In the genomic region with DNA sequence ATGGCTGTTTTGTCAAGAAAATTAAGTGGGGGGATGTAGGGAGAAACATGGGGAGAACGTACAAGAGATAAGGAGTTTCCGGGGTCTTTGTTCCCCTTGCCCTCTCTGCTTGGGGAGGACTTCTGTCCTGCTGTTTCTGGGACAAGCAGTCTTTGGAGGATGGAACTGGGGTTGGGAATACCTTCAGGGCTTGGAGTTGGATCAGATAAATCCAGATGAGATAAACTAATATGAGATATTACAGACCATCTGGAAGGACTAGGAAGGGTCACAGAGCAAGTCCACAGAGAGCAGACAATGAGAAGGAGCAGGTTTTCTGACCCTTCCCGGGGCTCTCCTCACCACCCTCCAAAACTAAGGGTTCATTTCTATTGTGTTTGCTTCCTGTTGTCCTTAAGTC, we compare ENCODE assay signal across 1 cellular context.
TF ChIP-seq lines count a peak whose summit lies in the region.

No MANE protein-coding gene starts in this region.

TF ChIP-seq in IMR-90, 13 proteins besides CTCF, POLR2A, EP300 and RAD21 (continued from another document):
- no peak for TF ChIP-seq CHD1 (IDR thresholded peaks at IDR 0.05; ENCODE audit: low read depth, low read length)
- TF ChIP-seq, protein P1, sequence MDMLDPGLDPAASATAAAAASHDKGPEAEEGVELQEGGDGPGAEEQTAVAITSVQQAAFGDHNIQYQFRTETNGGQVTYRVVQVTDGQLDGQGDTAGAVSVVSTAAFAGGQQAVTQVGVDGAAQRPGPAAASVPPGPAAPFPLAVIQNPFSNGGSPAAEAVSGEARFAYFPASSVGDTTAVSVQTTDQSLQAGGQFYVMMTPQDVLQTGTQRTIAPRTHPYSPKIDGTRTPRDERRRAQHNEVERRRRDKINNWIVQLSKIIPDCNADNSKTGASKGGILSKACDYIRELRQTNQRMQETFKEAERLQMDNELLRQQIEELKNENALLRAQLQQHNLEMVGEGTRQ (IDR thresholded peaks at IDR 0.05; ENCODE audit: low read depth, low read length) = no peak
- TF ChIP-seq CEBPB (IDR thresholded peaks at IDR 0.05; ENCODE audit: low read depth, low read length) = no peak
- TF ChIP-seq RCOR1 (IDR thresholded peaks at IDR 0.05; ENCODE audit: insufficient replicate concordance, low read length) = no peak
- no peak for TF ChIP-seq MXI1 (IDR thresholded peaks at IDR 0.05; ENCODE audit: borderline replicate concordance, low read depth, low read length)
- TF ChIP-seq MAZ (IDR thresholded peaks at IDR 0.05; ENCODE audit: borderline replicate concordance, low read depth, low read length) = no peak
- TF ChIP-seq NFE2L2 (IDR thresholded peaks at IDR 0.05; ENCODE audit: low read depth, low read length) = no peak
